In the genomic region with DNA sequence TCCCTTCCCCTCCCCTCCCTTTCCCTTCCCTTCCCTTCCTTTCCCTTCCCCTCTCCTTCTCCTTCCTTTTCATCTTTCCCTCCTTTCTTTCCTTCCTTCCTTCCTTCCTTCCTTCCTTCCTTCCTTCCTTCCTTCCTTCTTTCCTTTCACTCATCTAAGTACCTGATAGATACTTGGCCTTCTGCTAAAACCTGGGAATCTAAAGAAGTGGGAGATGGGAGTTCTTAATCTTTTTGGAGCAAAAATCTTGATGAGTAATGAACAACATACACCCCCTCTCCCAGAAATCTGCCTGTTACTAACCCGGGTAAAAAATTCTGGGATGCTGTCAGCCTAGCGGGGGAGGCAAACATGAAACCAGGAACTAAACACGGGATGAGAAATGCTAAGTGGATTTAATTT, we compare ENCODE assay signal across 14 cellular contexts.
"Had no signal": no experiment of that assay in that cellular context is flagged by ENCODE, and none has a peak within 500 bp of the region (broad histone marks: within the 10 kb centered on the region; RNA-seq: fewer than 3 reads in every experiment).

No MANE protein-coding gene starts in this region.

- H3K4me1 ChIP-seq: adrenal gland, foreskin keratinocyte, tibial nerve had no signal

- H3K9me3 ChIP-seq: adrenal gland, ovary, tibial nerve had no signal

- H3K4me3 ChIP-seq: adrenal gland, ovary, tibial nerve had no signal

- H3K36me3 ChIP-seq: adrenal gland, brain microvascular endothelial cell, ovary, tibial nerve had no signal

- ATAC-seq: activated T-helper 17 cell treated with anti-CD3 and anti-CD28 coated beads, Interleukin-2, amount 50 U/mL, for 72 hours; effector memory CD8-positive, alpha-beta T cell; foreskin keratinocyte; left ventricle myocardium superior; SK-N-SH treated with all-trans-retinoic acid at 6 μM for 48 hours had no signal

- H3K27ac ChIP-seq: adrenal gland, brain microvascular endothelial cell, foreskin keratinocyte, ovary, tibial nerve had no signal

- DNase-seq: activated B cell treated with CpG ODN at 0.5 μM for 24 hours; activated CD4-positive, alpha-beta T cell treated with anti-CD3 and anti-CD28 coated beads, Interleukin-2, amount 10 ng/mL, durations not matched to agents 24 days and 14 days; activated naive CD4-positive, alpha-beta T cell treated with anti-CD3 and anti-CD28 coated beads, Interleukin-2, amount 10 ng/mL, durations not matched to agents 7 days and 5 days; adrenal gland; brain microvascular endothelial cell; cerebellar nuclear complex; effector memory CD8-positive, alpha-beta T cell; foreskin keratinocyte; left ventricle myocardium superior; ovary had no signal

- FAIRE-seq: islet of Langerhans had no signal

- H3K27me3 ChIP-seq: adrenal gland, ovary, tibial nerve had no signal
